In the genomic region with DNA sequence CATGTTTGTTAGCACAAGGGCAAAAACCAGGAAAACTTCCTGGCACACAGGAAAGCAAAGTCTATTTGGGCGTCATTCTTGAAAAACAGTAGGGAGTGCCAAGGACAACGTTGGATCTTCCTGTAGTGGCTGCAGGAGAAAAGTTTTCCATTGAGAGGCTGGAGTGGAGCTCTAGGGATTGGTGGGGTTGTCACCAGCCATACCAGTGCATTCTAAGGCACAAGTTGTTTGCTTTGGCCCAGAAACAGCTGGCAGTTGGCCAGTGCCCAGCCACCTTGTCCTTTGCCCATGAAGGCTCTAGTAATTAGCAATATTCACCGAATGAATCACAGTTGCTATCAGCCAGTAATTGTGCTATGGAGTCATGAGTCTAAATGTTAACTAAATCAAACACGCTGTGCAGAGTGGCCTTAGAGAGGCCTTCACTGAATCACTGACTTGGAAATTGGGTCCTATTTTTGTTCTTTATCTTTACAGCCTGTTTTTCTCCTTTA, we compare ENCODE assay signal across 13 cellular contexts. TPM values are rescaled to one million over a fixed set of nuclear protein-coding genes. Genes with fewer than 3 reads are reported as not detected.
DNase-seq lines count a peak whose midpoint lies in the region; ATAC-seq, FAIRE-seq and TF ChIP-seq lines count a peak whose summit lies in the region.
"Had no signal": no experiment of that assay in that cellular context is flagged by ENCODE, and none has a peak within 500 bp of the region (broad histone marks: within the 10 kb centered on the region; RNA-seq: fewer than 3 reads in every experiment).

No MANE protein-coding gene starts in this region.

- H3K4me3 ChIP-seq in heart left ventricle: no peak overlapping the region
- H3K4me3 ChIP-seq: GM12878 had no signal

- H3K27ac ChIP-seq in heart left ventricle: no peak overlapping the region

- no peaks in the 10 kb centered on the region for H3K36me3 ChIP-seq in heart left ventricle

- H3K4me1 ChIP-seq in heart left ventricle: no peaks in the 10 kb centered on the region

- WGBS in heart left ventricle, 4 donors: 44 to 56% (median 48%) methylated on average over 4 of the region's 4 CpGs

- ATAC-seq in heart left ventricle (peak in 3 of 4 donors; percentile 53 to 82 (median 65)), SK-N-SH treated with all-trans-retinoic acid at 6 μM for 48 hours (peak; percentile 47; the same call in 2 of the 3 replicates), HG03045 (IDR thresholded peaks at IDR 0.05; ENCODE audit: unreplicated experiment) (no peak)
- ATAC-seq: activated T-cell treated with anti-CD3 and anti-CD28 coated beads, Interleukin-2, amount 50 U/mL, for 72 hours; GM12878 had no signal

- no peaks in the 10 kb centered on the region for H3K9me3 ChIP-seq in heart left ventricle

- H3K27me3 ChIP-seq in heart left ventricle: peaks cover 0 to 15% (median 0%) of the 10 kb centered on the region in 9 donors

- no peak for TF ChIP-seq POLR2A in heart left ventricle (IDR thresholded peaks at IDR 0.05)

- TF ChIP-seq CTCF in heart left ventricle (IDR thresholded peaks at IDR 0.05): no peak

- FAIRE-seq in urothelium cell line (lab: Jason Lieb, UNC): no peak
- FAIRE-seq: GM12878, H54 had no signal

- intact Hi-C loops in heart left ventricle (cut with DNase I): no loop called here
- intact Hi-C loops in cardiac septum (cut with DNase I): no loop called here

- DNase-seq in heart left ventricle (peak in 1 of 5 donors; percentile 13), cardiac septum (ENCODE audit: low spot score) (no peak), iPS-NIHi11 (ENCODE audit: low spot score) (peak; percentile 44), urothelium cell line (ENCODE audit: low spot score) (peak; percentile 46), T-helper 2 cell (no peak)
- no peak for DNase-seq in effector CD4-positive, alpha-beta T cell
- DNase-seq: activated T-cell treated with anti-CD3 and anti-CD28 coated beads, Interleukin-2, amount 50 U/mL, for 72 hours; naive B cell; SIG-M5 had no signal

TF ChIP-seq in SK-N-SH treated with all-trans-retinoic acid at 6 μM for 48 hours, 23 proteins besides CTCF, POLR2A, EP300 and RAD21:
- TF ChIP-seq GLIS3 (CRISPR knock-in tag; IDR thresholded peaks at IDR 0.05) (no peak), SNAI2 (CRISPR knock-in tag; IDR thresholded peaks at IDR 0.05) (no peak), ISL1 (CRISPR knock-in tag; IDR thresholded peaks at IDR 0.05) (peak; percentile 13; the same call in 1 of the 2 replicates)

RNA-seq across cellular contexts. Expression of gene TNFSF15, which starts 26.4 kb away (rescaled TPM):
- total RNA-seq in heart left ventricle (1 to 10 TPM in 1 of 9 donors, under 1 TPM in 4, not detected in 4; 0.06 to 1.4 (median 0.26) TPM), cardiac septum (0.03 TPM)
- under 1 TPM in 1 of 2 donors, not detected in 1; 0.03 TPM for polyA plus RNA-seq in heart left ventricle
- total RNA-seq: GM12878 had no signal

Comparison
In these comparisons a context has a peak if more than half of its experiments do, and no peak if none do; other contexts are left out.
1. DNase-seq: peak in iPS-NIHi11 (single experiment) and urothelium cell line (single experiment); none in cardiac septum (single experiment), T-helper 2 cell (0 of 5) and effector CD4-positive, alpha-beta T cell (single experiment).